ENCODE assay signal across 10 cellular contexts in genomic region chr10:24415455-24416169, GRCh38.
DNase-seq lines count a peak whose midpoint lies in the region; ATAC-seq, FAIRE-seq and TF ChIP-seq lines count a peak whose summit lies in the region.
"Had no signal": no experiment of that assay in that cellular context is flagged by ENCODE, and none has a peak within 500 bp of the region (broad histone marks: within the 10 kb centered on the region; RNA-seq: fewer than 3 reads in every experiment).

No MANE protein-coding gene starts in this region.

- H3K4me3 ChIP-seq in small intestine (ENCODE audit: low read depth in 1 of 2, low read length in 2 of 2), result no peak overlapping the region

- POLR2A ChIA-PET in activated CD4-positive, alpha-beta memory T cell treated with anti-CD3 and anti-CD28 coated beads, Interleukin-2, amount 10 ng/mL, durations not matched to agents 7 days and 5 days (lab: Charles Lee), result no interaction called here

- H3K4me1 Mint-ChIP-seq in activated CD4-positive, alpha-beta memory T cell treated with anti-CD3 and anti-CD28 coated beads, Interleukin-2, amount 10 ng/mL, durations not matched to agents 7 days and 5 days, result no peaks in the 10 kb centered on the region

- no peak overlapping the region for H3K4me3 Mint-ChIP-seq in activated CD4-positive, alpha-beta memory T cell treated with anti-CD3 and anti-CD28 coated beads, Interleukin-2, amount 10 ng/mL, durations not matched to agents 7 days and 5 days

- TF ChIP-seq RAD21 in Ishikawa (IDR thresholded peaks at IDR 0.05; ENCODE audit: low read depth), result no peak

- no peaks in the 10 kb centered on the region for H3K9me3 ChIP-seq in small intestine (ENCODE audit: control insufficient read depth, low read depth)

- H3K27ac Mint-ChIP-seq in activated CD4-positive, alpha-beta memory T cell treated with anti-CD3 and anti-CD28 coated beads, Interleukin-2, amount 10 ng/mL, durations not matched to agents 7 days and 5 days, result no peak overlapping the region

- no peaks in the 10 kb centered on the region for H3K27me3 ChIP-seq in small intestine (ENCODE audit: control insufficient read depth in 2 of 2, insufficient read depth in 2 of 2, low read length in 2 of 2)

- H3K36me3 ChIP-seq in small intestine (ENCODE audit: control insufficient read depth in 2 of 2, insufficient read depth in 2 of 2, low read length in 2 of 2), result no peaks in the 10 kb centered on the region

- CTCF ChIA-PET in activated CD4-positive, alpha-beta memory T cell treated with anti-CD3 and anti-CD28 coated beads, Interleukin-2, amount 10 ng/mL, durations not matched to agents 7 days and 5 days (lab: Charles Lee), result no interaction called here

- TF ChIP-seq EP300 in Ishikawa (IDR thresholded peaks at IDR 0.05; ENCODE audit: borderline replicate concordance), result no peak

- H3K27ac ChIP-seq in cingulate gyrus (ENCODE audit: low read depth, low read length) (peak overlapping the region; percentile 7), small intestine (ENCODE audit: low read depth in 1 of 2, low read length in 1 of 2) (peak overlapping the region in 1 of 2 donors; percentile 52)

- no peaks in the 10 kb centered on the region for H3K9me3 Mint-ChIP-seq in activated CD4-positive, alpha-beta memory T cell treated with anti-CD3 and anti-CD28 coated beads, Interleukin-2, amount 10 ng/mL, durations not matched to agents 7 days and 5 days

- H3K36me3 Mint-ChIP-seq in activated CD4-positive, alpha-beta memory T cell treated with anti-CD3 and anti-CD28 coated beads, Interleukin-2, amount 10 ng/mL, durations not matched to agents 7 days and 5 days (ENCODE audit: low read depth), result no peaks in the 10 kb centered on the region

- WGBS in small intestine, 3 donors, result 31 to 43% (median 40%) methylated on average over 7 of the region's 7 CpGs

- H3K27me3 Mint-ChIP-seq in activated CD4-positive, alpha-beta memory T cell treated with anti-CD3 and anti-CD28 coated beads, Interleukin-2, amount 10 ng/mL, durations not matched to agents 7 days and 5 days, result peaks cover 6% of the 10 kb centered on the region

- DNase-seq in left lobe of liver (ENCODE audit: low spot score), result peak; percentile 55
- peak; percentile 68 for DNase-seq in small intestine
- no peak for DNase-seq in activated CD4-positive, alpha-beta memory T cell treated with anti-CD3 and anti-CD28 coated beads, Interleukin-2, amount 10 ng/mL, durations not matched to agents 7 days and 5 days
- DNase-seq in activated gamma-delta T cell treated with Interleukin-2 at 50 U/mL for 16 hours, result no peak

- ATAC-seq in left lobe of liver, result peak; percentile 52
- ATAC-seq in HG02610 (IDR thresholded peaks at IDR 0.05; ENCODE audit: unreplicated experiment), result no peak
- ATAC-seq in HG02938 (IDR thresholded peaks at IDR 0.05; ENCODE audit: unreplicated experiment), result no peak

- FAIRE-seq in small intestine (lab: Jason Lieb, UNC), result no peak
- FAIRE-seq: G401.6, H1 had no signal

- peaks cover 3 to 6% of the 10 kb centered on the region in 2 donors for H3K4me1 ChIP-seq in small intestine (ENCODE audit: control insufficient read depth in 2 of 2, insufficient read depth in 1 of 2, low read depth in 1 of 2, low read length in 1 of 2)

TF ChIP-seq in Ishikawa, 13 proteins besides CTCF, POLR2A, EP300 and RAD21:
- TF ChIP-seq ZBTB7A (IDR thresholded peaks at IDR 0.05; ENCODE audit: low read depth) (no peak), CEBPB (IDR thresholded peaks at IDR 0.05) (no peak), EGR1 (IDR thresholded peaks at IDR 0.05) (peak; percentile 49; the same call in 1 of the 2 replicates), NFIC (IDR thresholded peaks at IDR 0.05) (peak; percentile 44)

Comparison
In these comparisons a context has a peak if more than half of its experiments do, and no peak if none do; other contexts are left out.
1. DNase-seq: peak in left lobe of liver (single experiment) and small intestine (single experiment); none in activated CD4-positive, alpha-beta memory T cell treated with anti-CD3 and anti-CD28 coated beads, Interleukin-2, amount 10 ng/mL, durations not matched to agents 7 days and 5 days (single experiment) and activated gamma-delta T cell treated with Interleukin-2 at 50 U/mL for 16 hours (single experiment).